In the genomic region with DNA sequence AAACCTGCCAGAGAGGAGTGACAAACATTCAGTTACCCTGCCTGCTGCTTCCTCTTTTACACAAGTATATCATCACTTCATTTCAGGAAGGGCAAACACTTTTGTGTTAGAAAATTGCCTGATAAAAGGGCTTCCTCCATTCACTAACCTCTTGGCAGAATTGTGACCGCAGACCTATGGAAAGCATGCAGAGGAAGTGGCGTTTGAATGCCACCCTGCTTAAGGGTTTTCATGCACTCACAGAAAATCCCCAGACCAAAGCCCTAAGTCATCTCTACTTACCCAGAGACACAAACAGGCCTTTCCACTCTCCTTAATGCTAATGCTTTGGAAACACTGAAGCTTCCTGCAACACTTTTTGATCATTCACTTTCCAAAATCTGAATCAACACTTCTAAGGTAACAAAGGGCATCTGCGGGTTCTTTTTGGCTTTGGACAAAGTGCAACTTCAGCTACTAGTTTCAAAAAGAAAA, we compare ENCODE assay signal across 9 cellular contexts. TPM values are rescaled to one million over a fixed set of nuclear protein-coding genes. Genes with fewer than 3 reads are reported as not detected.
A peak's percentile ranks its signal among the peaks of the same experiment; 100 is the strongest.
DNase-seq lines count a peak whose midpoint lies in the region; ATAC-seq and TF ChIP-seq lines count a peak whose summit lies in the region.
"Had no signal": no experiment of that assay in that cellular context is flagged by ENCODE, and none has a peak within 500 bp of the region (broad histone marks: within the 10 kb centered on the region; RNA-seq: fewer than 3 reads in every experiment).

No MANE protein-coding gene starts in this region.

- in situ Hi-C loops in ACHN (cut with HindIII; ENCODE audit: low pct_ligation_motif_present, low pct_unique_long_range_greater_than_20kb, low sequenced_read_pairs) = no loop called here

- DNase-seq in GM12865 (ENCODE audit: low read depth) (peak; percentile 48), T-helper 17 cell (no peak), memory B cell (ENCODE audit: low spot score in 2 of 2) (no peak), ACHN (no peak)
- DNase-seq: NCI-H226 had no signal

- H3K27me3 Mint-ChIP-seq in T-helper 17 cell (peaks cover 15% of the 10 kb centered on the region), memory B cell (peaks cover 3% of the 10 kb centered on the region)

- no peaks in the 10 kb centered on the region for H3K9me3 Mint-ChIP-seq in memory B cell

- H3K4me1 Mint-ChIP-seq in T-helper 17 cell (peaks cover 9% of the 10 kb centered on the region), memory B cell (peaks cover 16% of the 10 kb centered on the region)

- peaks cover 2% of the 10 kb centered on the region for H3K36me3 Mint-ChIP-seq in T-helper 17 cell (ENCODE audit: low read depth)
- H3K36me3 Mint-ChIP-seq in memory B cell = no peaks in the 10 kb centered on the region

- TF ChIP-seq CTCF in GM12865 (IDR thresholded peaks at IDR 0.05; ENCODE audit: insufficient read depth, low read depth, low read length, missing control alignments) = no peak

- ATAC-seq in HG02678 (IDR thresholded peaks at IDR 0.05; ENCODE audit: unreplicated experiment) = peak; percentile 51
- peak; percentile 60 for ATAC-seq in T-helper 17 cell
- ATAC-seq in memory B cell (ENCODE audit: low read depth) = peak; percentile 78
- no peak for ATAC-seq in HG03439 (IDR thresholded peaks at IDR 0.05; ENCODE audit: unreplicated experiment)
- ATAC-seq in GM21360 (IDR thresholded peaks at IDR 0.05; ENCODE audit: unreplicated experiment) = no peak
- no peak for ATAC-seq in HG03097 (IDR thresholded peaks at IDR 0.05; ENCODE audit: low FRiP score, unreplicated experiment)

- H3K4me3 Mint-ChIP-seq in T-helper 17 cell = no peak overlapping the region
- no peak overlapping the region for H3K4me3 Mint-ChIP-seq in memory B cell

- H3K27ac Mint-ChIP-seq in T-helper 17 cell (no peak overlapping the region), memory B cell (no peak overlapping the region)

- no peaks in the 10 kb centered on the region for H3K9me3 ChIP-seq in T-helper 17 cell (ENCODE audit: control insufficient read depth, low read length, poor library complexity, severe bottlenecking)

- no peak overlapping the region for H3K4me3 ChIP-seq in GM12865 (ENCODE audit: low read depth, low read length)

RNA-seq across cellular contexts. Expression of gene RALGAPA2, which starts 22.1 kb away (rescaled TPM):
- 10 to 100 TPM; 27.8 to 29.5 TPM for total RNA-seq in T-helper 17 cell

Comparison
In these comparisons a context has a peak if more than half of its experiments do, and no peak if none do; other contexts are left out.
1. ATAC-seq: peak in HG02678 (single experiment), T-helper 17 cell (single experiment) and memory B cell (single experiment); none in HG03439 (single experiment), GM21360 (single experiment) and HG03097 (single experiment).